8 cellular contexts compared by ENCODE assay signal in genomic region chr10:31929986-31930675, GRCh38. TPM values are rescaled to one million over a fixed set of nuclear protein-coding genes. Genes with fewer than 3 reads are reported as not detected.
DNase-seq lines count a peak whose midpoint lies in the region; ATAC-seq and TF ChIP-seq lines count a peak whose summit lies in the region.

No MANE protein-coding gene starts in this region.

- DNase-seq in AG09309 (ENCODE audit: low read depth) (no peak), glutamatergic neuron (no peak), DMS114 treated with DMSO at 0.1 percent for 48 hours (lab: John Stamatoyannopoulos, UW; ENCODE audit: unreplicated experiment) (no peak), iPS-NIHi11 (ENCODE audit: low spot score) (no peak)
- DNase-seq in activated T-cell treated with anti-CD3 and anti-CD28 coated beads, Interleukin-2, amount 50 U/mL, for 4 hours, result no peak
- DNase-seq in stimulated activated effector memory CD8-positive, alpha-beta T cell treated with anti-CD3 and anti-CD28 coated beads, Interleukin-12 subunit alpha, Interleukin-12 subunit beta, amount 100 ng/mL, for 72 hours (ENCODE audit: low spot score in 2 of 2), result peak in 1 of 2 donors; percentile 54

- ATAC-seq in GM18517 (IDR thresholded peaks at IDR 0.05; ENCODE audit: unreplicated experiment), result peak; percentile 38
- peak; percentile 9 to 16 for ATAC-seq in activated T-cell treated with anti-CD3 and anti-CD28 coated beads, Interleukin-2, amount 50 U/mL, for 4 hours
- peak; percentile 65 for ATAC-seq in stimulated activated effector memory CD8-positive, alpha-beta T cell treated with anti-CD3 and anti-CD28 coated beads, Interleukin-12 subunit alpha, Interleukin-12 subunit beta, amount 100 ng/mL, for 72 hours

- H3K4me3 ChIP-seq in AG09309 (ENCODE audit: control insufficient read depth, low read depth, low read length) (peak overlapping the region; percentile 67), KMS-11 (IDR thresholded peaks at IDR 0.05; ENCODE audit: insufficient read depth, low read depth, low read length) (no peak overlapping the region)

- peaks cover 21% of the 10 kb centered on the region; the same call in 1 of the 2 replicates for H3K79me2 ChIP-seq in KMS-11 (ENCODE audit: insufficient read depth, low read depth)

- H3K27me3 ChIP-seq in KMS-11 (ENCODE audit: insufficient read depth, low read depth), result no peaks in the 10 kb centered on the region

- H3K27ac ChIP-seq in KMS-11, result peak overlapping the region; percentile 29

- H3K36me3 ChIP-seq in KMS-11 (ENCODE audit: insufficient read depth), result no peaks in the 10 kb centered on the region

- TF ChIP-seq CTCF in AG09309 (IDR thresholded peaks at IDR 0.05; ENCODE audit: control insufficient read depth, insufficient read depth, low read depth, low read length, missing control alignments) (no peak), KMS-11 (conservative IDR thresholded peaks at IDR 0.05; ENCODE audit: low read depth, low read length) (no peak), glutamatergic neuron (IDR thresholded peaks at IDR 0.05; ENCODE audit: partially characterized antibody, unreplicated experiment) (no peak)

- peak overlapping the region; percentile 98 for H3K4me2 ChIP-seq in KMS-11

- H3K4me3 Mint-ChIP-seq in activated T-cell treated with anti-CD3 and anti-CD28 coated beads, Interleukin-2, amount 50 U/mL, for 4 hours, result peak overlapping the region; percentile 89
- H3K4me3 Mint-ChIP-seq in glutamatergic neuron (ENCODE audit: unreplicated experiment), result peak overlapping the region; percentile 91
- H3K4me3 Mint-ChIP-seq in stimulated activated effector memory CD8-positive, alpha-beta T cell treated with anti-CD3 and anti-CD28 coated beads, Interleukin-12 subunit alpha, Interleukin-12 subunit beta, amount 100 ng/mL, for 72 hours, result peak overlapping the region; percentile 83

- H3K4me1 ChIP-seq in KMS-11 (ENCODE audit: low read depth, poor library complexity, severe bottlenecking), result peaks cover 24% of the 10 kb centered on the region

- peaks cover 34% of the 10 kb centered on the region for H3K4me1 Mint-ChIP-seq in activated T-cell treated with anti-CD3 and anti-CD28 coated beads, Interleukin-2, amount 50 U/mL, for 4 hours (ENCODE audit: low read depth)
- H3K4me1 Mint-ChIP-seq in glutamatergic neuron (ENCODE audit: low read depth, unreplicated experiment), result peaks cover 21% of the 10 kb centered on the region
- peaks cover 26% of the 10 kb centered on the region for H3K4me1 Mint-ChIP-seq in stimulated activated effector memory CD8-positive, alpha-beta T cell treated with anti-CD3 and anti-CD28 coated beads, Interleukin-12 subunit alpha, Interleukin-12 subunit beta, amount 100 ng/mL, for 72 hours

- no peaks in the 10 kb centered on the region for H3K9me3 Mint-ChIP-seq in activated T-cell treated with anti-CD3 and anti-CD28 coated beads, Interleukin-2, amount 50 U/mL, for 4 hours
- H3K9me3 Mint-ChIP-seq in glutamatergic neuron (ENCODE audit: unreplicated experiment), result peaks cover 14% of the 10 kb centered on the region
- no peaks in the 10 kb centered on the region for H3K9me3 Mint-ChIP-seq in stimulated activated effector memory CD8-positive, alpha-beta T cell treated with anti-CD3 and anti-CD28 coated beads, Interleukin-12 subunit alpha, Interleukin-12 subunit beta, amount 100 ng/mL, for 72 hours

- peak overlapping the region; percentile 53; the same call in 1 of the 2 replicates for H3K9ac ChIP-seq in KMS-11

- peak overlapping the region; percentile 84 for H2AFZ ChIP-seq in KMS-11 (ENCODE audit: low read depth)

- H3K27me3 Mint-ChIP-seq in activated T-cell treated with anti-CD3 and anti-CD28 coated beads, Interleukin-2, amount 50 U/mL, for 4 hours (ENCODE audit: low read depth), result no peaks in the 10 kb centered on the region
- H3K27me3 Mint-ChIP-seq in glutamatergic neuron (ENCODE audit: unreplicated experiment), result peaks cover 6% of the 10 kb centered on the region

- no peaks in the 10 kb centered on the region for H3K36me3 Mint-ChIP-seq in activated T-cell treated with anti-CD3 and anti-CD28 coated beads, Interleukin-2, amount 50 U/mL, for 4 hours (ENCODE audit: insufficient read depth)
- no peaks in the 10 kb centered on the region for H3K36me3 Mint-ChIP-seq in glutamatergic neuron (ENCODE audit: unreplicated experiment)
- H3K36me3 Mint-ChIP-seq in stimulated activated effector memory CD8-positive, alpha-beta T cell treated with anti-CD3 and anti-CD28 coated beads, Interleukin-12 subunit alpha, Interleukin-12 subunit beta, amount 100 ng/mL, for 72 hours, result no peaks in the 10 kb centered on the region

- no peaks in the 10 kb centered on the region for H4K20me1 ChIP-seq in KMS-11 (ENCODE audit: insufficient read depth)

- H3K27ac Mint-ChIP-seq in glutamatergic neuron (ENCODE audit: unreplicated experiment), result peak overlapping the region; percentile 56
- peak overlapping the region; percentile 83 for H3K27ac Mint-ChIP-seq in stimulated activated effector memory CD8-positive, alpha-beta T cell treated with anti-CD3 and anti-CD28 coated beads, Interleukin-12 subunit alpha, Interleukin-12 subunit beta, amount 100 ng/mL, for 72 hours

RNA-seq across cellular contexts. Expression of gene ARHGAP12, which starts 1.5 kb away (rescaled TPM):
- total RNA-seq in activated T-cell treated with anti-CD3 and anti-CD28 coated beads, Interleukin-2, amount 50 U/mL, for 4 hours, result 1 to 10 TPM; 3.3 to 4.2 (median 3.9) TPM
- total RNA-seq in glutamatergic neuron (ENCODE audit: unreplicated experiment), result 41.9 TPM

Comparison
In these comparisons a context has a peak if more than half of its experiments do, and no peak if none do; other contexts are left out.
1. ATAC-seq: peak in every context shown above with its lines; median percentile 65 in stimulated activated effector memory CD8-positive, alpha-beta T cell treated with anti-CD3 and anti-CD28 coated beads, Interleukin-12 subunit alpha, Interleukin-12 subunit beta, amount 100 ng/mL, for 72 hours; 38 in GM18517; 12 in activated T-cell treated with anti-CD3 and anti-CD28 coated beads, Interleukin-2, amount 50 U/mL, for 4 hours.